8 cellular contexts compared by ENCODE assay signal in genomic region chr2:172120-172519, GRCh38.
DNase-seq lines count a peak whose midpoint lies in the region; ATAC-seq and TF ChIP-seq lines count a peak whose summit lies in the region.
"Not testable (repeated sequence)": the region's sequence is repeated elsewhere in the genome, so short reads cannot be mapped to it uniquely, and the experiment has no call there.

No MANE protein-coding gene starts in this region.

- H3K4me1 Mint-ChIP-seq in WTC11, result peaks cover 10% of the 10 kb centered on the region

- H3K36me3 Mint-ChIP-seq in WTC11, result not testable (repeated sequence)

- H3K27me3 ChIP-seq in dorsolateral prefrontal cortex, result not testable (repeated sequence)

- H3K9me3 Mint-ChIP-seq in WTC11, result not testable (repeated sequence)

- POLR2A ChIA-PET in WTC11 (lab: Charles Lee), result not testable (repeated sequence)

- CTCF ChIA-PET in WTC11 (lab: Charles Lee), result interaction anchor here (0.8 to 1.6 kb wide), 2 partner anchors 13 to 118 kb away, joined by 3 to 4 read pairs; no protein-coding TSS in a partner anchor

- H3K27ac ChIP-seq in dorsolateral prefrontal cortex, result not testable (repeated sequence)

- ATAC-seq in WTC11, result peak; percentile 98

- not testable (repeated sequence) for H3K27ac Mint-ChIP-seq in WTC11

- in situ Hi-C loops in ACHN (cut with HindIII; ENCODE audit: low pct_ligation_motif_present, low pct_unique_long_range_greater_than_20kb, low sequenced_read_pairs); GM13977 (cut with MboI; ENCODE audit: low pct_unique_long_range_greater_than_20kb, low sequenced_read_pairs, unreplicated experiment): not testable (repeated sequence)

- DNase-seq in ACHN (peak; percentile 49), NCI-H748 (lab: John Stamatoyannopoulos, UW; ENCODE audit: unreplicated experiment) (peak; percentile 11), WTC11 (ENCODE audit: low spot score) (peak; percentile 70), dorsolateral prefrontal cortex (peak in 6 of 10 donors; percentile 15 to 72 (median 49)), iPS-NIHi7 (ENCODE audit: extremely low spot score) (peak; percentile 45), midbrain (lab: John Stamatoyannopoulos, UW) (peak; percentile 50)
- not testable (repeated sequence) for DNase-seq in GM13977 (ENCODE audit: low spot score)
- peak in 4 of 6 experiments; percentile 7 to 10 (median 8) for DNase-seq in stimulated activated naive CD4-positive, alpha-beta T cell (lab: John Stamatoyannopoulos, UW)

- H3K27me3 Mint-ChIP-seq in WTC11 (ENCODE audit: low read depth), result not testable (repeated sequence)

- not testable (repeated sequence) for H3K4me3 Mint-ChIP-seq in WTC11

- intact Hi-C loops in dorsolateral prefrontal cortex (cut with DNase I), result loop anchor here (1.0 to 5.0 kb wide), 2 partner anchors 115 to 118 kb away; partner anchors contain the start of gene ALKAL2 (in 1 of the 2)

- H3K4me3 ChIP-seq in dorsolateral prefrontal cortex, result not testable (repeated sequence)

- TF ChIP-seq CTCF in GM13977 (IDR thresholded peaks at IDR 0.05; ENCODE audit: extremely low read depth, insufficient read depth, missing control alignments) (peak; percentile 9), dorsolateral prefrontal cortex (IDR thresholded peaks at IDR 0.05 in 54 of 56, conservative IDR thresholded peaks at IDR 0.05 in 2 of 56; ENCODE audit: low read depth in 1 of 56, partially characterized antibody in 56 of 56) (peak in 54 of 56 donors; percentile 38 to 85 (median 63))
- not testable (repeated sequence) for TF ChIP-seq CTCF in WTC11 (IDR thresholded peaks at IDR 0.05)
